Comparison of ENCODE assay signal across 10 cellular contexts in genomic region chr7:1457059-1457948, GRCh38. TPM values are rescaled to one million over a fixed set of nuclear protein-coding genes. Genes with fewer than 3 reads are reported as not detected.
A peak's percentile ranks its signal among the peaks of the same experiment; 100 is the strongest.
DNase-seq lines count a peak whose midpoint lies in the region; ATAC-seq and TF ChIP-seq lines count a peak whose summit lies in the region.
"Had no signal": no experiment of that assay in that cellular context is flagged by ENCODE, and none has a peak within 500 bp of the region (broad histone marks: within the 10 kb centered on the region; RNA-seq: fewer than 3 reads in every experiment).

No MANE protein-coding gene starts in this region.

- no peaks in the 10 kb centered on the region for H3K27me3 ChIP-seq in CD4-positive, alpha-beta memory T cell (ENCODE audit: insufficient read depth, low read length)
- no peaks in the 10 kb centered on the region for H3K27me3 ChIP-seq in Peyer's patch

- intact Hi-C loops in CD4-positive, alpha-beta memory T cell (cut with micrococcal nuclease): no loop called here

- H3K27me3 Mint-ChIP-seq in CD4-positive, alpha-beta memory T cell: no peaks in the 10 kb centered on the region
- H3K27me3 Mint-ChIP-seq in progenitor cell of endocrine pancreas: peaks cover 6% of the 10 kb centered on the region

- peak overlapping the region in 3 of 7 donors; percentile 12 to 38 (median 27) for H3K27ac Mint-ChIP-seq in CD4-positive, alpha-beta memory T cell
- H3K27ac Mint-ChIP-seq in progenitor cell of endocrine pancreas: peak overlapping the region; percentile 56

- H3K9me3 Mint-ChIP-seq in CD4-positive, alpha-beta memory T cell: no peaks in the 10 kb centered on the region
- H3K9me3 Mint-ChIP-seq in progenitor cell of endocrine pancreas (ENCODE audit: low read depth): no peaks in the 10 kb centered on the region

- H3K4me1 ChIP-seq in CD4-positive, alpha-beta memory T cell (ENCODE audit: insufficient read depth, low read length): peaks cover 28% of the 10 kb centered on the region
- H3K4me1 ChIP-seq in Peyer's patch: peaks cover 7 to 83% (median 23%) of the 10 kb centered on the region in 4 donors

- no peaks in the 10 kb centered on the region for H3K36me3 Mint-ChIP-seq in CD4-positive, alpha-beta memory T cell
- no peaks in the 10 kb centered on the region for H3K36me3 Mint-ChIP-seq in progenitor cell of endocrine pancreas (ENCODE audit: insufficient read depth)

- no peak overlapping the region for H3K27ac ChIP-seq in CD4-positive, alpha-beta memory T cell (ENCODE audit: low read depth, low read length)
- H3K27ac ChIP-seq in Peyer's patch: peak overlapping the region in 2 of 4 donors; percentile 91 to 92

- H3K4me3 ChIP-seq in CD4-positive, alpha-beta memory T cell (ENCODE audit: low read length in 2 of 2): no peak overlapping the region
- H3K4me3 ChIP-seq in Peyer's patch (peak overlapping the region; percentile 65 to 89 (median 86)), epithelial cell of esophagus (ENCODE audit: low read length) (peak overlapping the region; percentile 87)

- H3K4me1 Mint-ChIP-seq in CD4-positive, alpha-beta memory T cell: peaks cover 6 to 33% (median 15%) of the 10 kb centered on the region in 4 donors
- peaks cover 8% of the 10 kb centered on the region for H3K4me1 Mint-ChIP-seq in progenitor cell of endocrine pancreas (ENCODE audit: low read depth)

- no peak for ATAC-seq in GM19452 (IDR thresholded peaks at IDR 0.05; ENCODE audit: unreplicated experiment)

- TF ChIP-seq CTCF in Peyer's patch (IDR thresholded peaks at IDR 0.05) (no peak), epithelial cell of esophagus (IDR thresholded peaks at IDR 0.05; ENCODE audit: insufficient read depth, low read depth, low read length, missing control alignments) (no peak), progenitor cell of endocrine pancreas (IDR thresholded peaks at IDR 0.05; ENCODE audit: unreplicated experiment) (no peak)

- no peaks in the 10 kb centered on the region for H3K36me3 ChIP-seq in CD4-positive, alpha-beta memory T cell (ENCODE audit: insufficient read depth, low read length)
- H3K36me3 ChIP-seq in Peyer's patch: no peaks in the 10 kb centered on the region

- DNase-seq in CD4-positive, alpha-beta memory T cell: no peak
- DNase-seq in Peyer's patch (no peak), epithelial cell of esophagus (ENCODE audit: low read depth) (no peak), progenitor cell of endocrine pancreas (ENCODE audit: low spot score, unreplicated experiment) (no peak), NCI-H2227 (lab: John Stamatoyannopoulos, UW; ENCODE audit: unreplicated experiment) (no peak), putamen (ENCODE audit: low spot score) (no peak), GOT3 (lab: John Stamatoyannopoulos, UW) (no peak)
- DNase-seq: NCI-H1417 treated with DMSO at 0.1 percent for 48 hours, SHP77 treated with DMSO at 0.1 percent for 48 hours had no signal

- no peak for TF ChIP-seq POLR2A in Peyer's patch (IDR thresholded peaks at IDR 0.05)

- H3K9me3 ChIP-seq in CD4-positive, alpha-beta memory T cell (ENCODE audit: control insufficient read depth in 1 of 2, low read length in 2 of 2): no peaks in the 10 kb centered on the region
- no peaks in the 10 kb centered on the region for H3K9me3 ChIP-seq in Peyer's patch

- peak overlapping the region in 5 of 8 donors; percentile 2 to 58 (median 32) for H3K4me3 Mint-ChIP-seq in CD4-positive, alpha-beta memory T cell
- H3K4me3 Mint-ChIP-seq in progenitor cell of endocrine pancreas (ENCODE audit: low read depth): peak overlapping the region; percentile 19

- CTCF ChIA-PET in CD4-positive, alpha-beta memory T cell (lab: Charles Lee; ENCODE audit: partially characterized antibody): interaction anchor here (1.4 kb wide), 1 partner anchor 17 kb away, joined by 7 read pairs; no protein-coding TSS in a partner anchor

- POLR2A ChIA-PET in CD4-positive, alpha-beta memory T cell (lab: Charles Lee; ENCODE audit: partially characterized antibody): interaction anchor here (1.8 kb wide), 1 partner anchor 17 kb away, joined by 5 read pairs; no protein-coding TSS in a partner anchor

RNA-seq across cellular contexts. Expression of gene MICALL2, which starts 2.0 kb away (rescaled TPM):
- 1 to 10 TPM; 2.6 to 3.3 TPM for total RNA-seq in CD4-positive, alpha-beta memory T cell
- polyA plus RNA-seq in CD4-positive, alpha-beta memory T cell: under 1 TPM in 1 of 2 donors, not detected in 1; 0.44 TPM
- total RNA-seq in Peyer's patch (100 to 1,000 TPM; 111 to 272 (median 209) TPM), progenitor cell of endocrine pancreas (12.7 and 13.9 TPM in 2 replicates)

RNA-seq across cellular contexts. Expression of gene INTS1, which starts 46.9 kb away (rescaled TPM):
- total RNA-seq in CD4-positive, alpha-beta memory T cell: 100 to 1,000 TPM; 135 to 137 TPM
- 10 to 100 TPM in 1 of 2 donors, 1 to 10 TPM in 1; 6.0 to 29.2 TPM for polyA plus RNA-seq in CD4-positive, alpha-beta memory T cell
- total RNA-seq in Peyer's patch: 100 to 1,000 TPM in 2 of 4 donors, 10 to 100 TPM in 2; 84.4 to 192 (median 108) TPM
- total RNA-seq in progenitor cell of endocrine pancreas: 145 and 150 TPM in 2 replicates

Comparison
In these comparisons a context has a peak if more than half of its experiments do, and no peak if none do; other contexts are left out.
1. H3K4me3 ChIP-seq: peak in Peyer's patch (4 of 4) and epithelial cell of esophagus (single experiment); none in CD4-positive, alpha-beta memory T cell (0 of 2).